18 cellular contexts compared by ENCODE assay signal in the genomic region with DNA sequence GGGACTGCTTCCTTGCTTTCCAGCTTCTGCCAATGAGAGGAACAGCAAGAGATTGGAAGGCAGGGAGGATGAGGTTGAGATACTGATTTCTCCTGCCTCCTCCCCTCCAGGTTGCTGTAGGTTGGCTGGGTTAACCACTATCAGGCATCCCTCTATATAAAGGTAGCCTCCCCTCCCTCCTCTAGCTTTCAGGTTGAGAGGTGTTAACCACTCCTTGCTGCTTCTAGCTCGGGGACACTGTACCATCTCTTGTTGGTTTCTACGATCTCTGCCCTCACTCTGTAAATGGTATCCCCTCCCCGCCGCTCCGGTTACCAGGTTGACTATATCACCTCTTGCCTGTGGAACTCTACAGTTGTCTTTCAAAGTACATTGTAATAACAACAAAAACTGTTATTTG. TPM values are rescaled to one million over a fixed set of nuclear protein-coding genes. Genes with fewer than 3 reads are reported as not detected.
DNase-seq lines count a peak whose midpoint lies in the region; ATAC-seq and TF ChIP-seq lines count a peak whose summit lies in the region.
"Had no signal": no experiment of that assay in that cellular context is flagged by ENCODE, and none has a peak within 500 bp of the region (broad histone marks: within the 10 kb centered on the region; RNA-seq: fewer than 3 reads in every experiment).

No MANE protein-coding gene starts in this region.

- no peaks in the 10 kb centered on the region for H3K36me3 Mint-ChIP-seq in activated naive CD4-positive, alpha-beta T cell treated with anti-CD3 and anti-CD28 coated beads for 36 hours (ENCODE audit: low read depth)
- H3K36me3 Mint-ChIP-seq in T-helper 17 cell (ENCODE audit: low read depth) (peaks cover 6% of the 10 kb centered on the region), immature natural killer cell (no peaks in the 10 kb centered on the region)

- TF ChIP-seq POLR2A in erythroblast (IDR thresholded peaks at IDR 0.05; ENCODE audit: low read length) = no peak

- H3K9me3 ChIP-seq in T-helper 17 cell (ENCODE audit: control insufficient read depth, low read length, poor library complexity, severe bottlenecking) = no peaks in the 10 kb centered on the region
- H3K9me3 ChIP-seq: SJCRH30 had no signal

- ATAC-seq in T-helper 17 cell (peak; percentile 63), GM18868 (IDR thresholded peaks at IDR 0.05; ENCODE audit: unreplicated experiment) (no peak)
- peak; percentile 98 for ATAC-seq in stimulated activated naive CD8-positive, alpha-beta T cell treated with anti-CD3 and anti-CD28 coated beads, Interleukin-15, amount 100 ng/mL, for 72 hours
- ATAC-seq: HepG2 had no signal

- DNase-seq in activated naive CD4-positive, alpha-beta T cell treated with Interleukin-2 at 50 U/mL for 16 hours = peak; percentile 5
- DNase-seq in activated naive CD4-positive, alpha-beta T cell treated with anti-CD3 and anti-CD28 coated beads for 36 hours = no peak
- DNase-seq in T-helper 17 cell = no peak
- peak; percentile 32 to 36 (median 33) for DNase-seq in immature natural killer cell
- DNase-seq in stimulated activated naive CD8-positive, alpha-beta T cell treated with anti-CD3 and anti-CD28 coated beads, Interleukin-15, amount 100 ng/mL, for 72 hours = peak in 1 of 2 donors; percentile 26
- no peak for DNase-seq in activated effector memory CD4-positive, alpha-beta T cell treated with anti-CD3 and anti-CD28 coated beads, Interleukin-2, amount 50 U/mL, for 16 hours
- no peak for DNase-seq in erythroblast (lab: John Stamatoyannopoulos, UW)
- DNase-seq: GF-D8, HFFc6, Karpas-422, MM.1S, NCI-H1105, NCI-H187 treated with DMSO at 0.1 percent for 48 hours, NCI-H774, RPMI8226, SJCRH30 had no signal

- H3K27ac Mint-ChIP-seq in activated naive CD4-positive, alpha-beta T cell treated with anti-CD3 and anti-CD28 coated beads for 36 hours = no peak overlapping the region
- H3K27ac Mint-ChIP-seq in T-helper 17 cell (no peak overlapping the region), immature natural killer cell (peak overlapping the region in 1 of 6 donors; percentile 44)
- peak overlapping the region in 1 of 2 donors; percentile 83 for H3K27ac Mint-ChIP-seq in stimulated activated naive CD8-positive, alpha-beta T cell treated with anti-CD3 and anti-CD28 coated beads, Interleukin-15, amount 100 ng/mL, for 72 hours
- H3K27ac Mint-ChIP-seq: HFFc6 had no signal

- CTCF ChIA-PET in activated naive CD4-positive, alpha-beta T cell treated with anti-CD3 and anti-CD28 coated beads for 36 hours (lab: Charles Lee) = no interaction called here

- H3K9me3 Mint-ChIP-seq in activated naive CD4-positive, alpha-beta T cell treated with anti-CD3 and anti-CD28 coated beads for 36 hours = peaks cover under 1% of the 10 kb centered on the region
- H3K9me3 Mint-ChIP-seq in immature natural killer cell = no peaks in the 10 kb centered on the region
- peaks cover 0 to 5% of the 10 kb centered on the region in 2 donors for H3K9me3 Mint-ChIP-seq in stimulated activated naive CD8-positive, alpha-beta T cell treated with anti-CD3 and anti-CD28 coated beads, Interleukin-15, amount 100 ng/mL, for 72 hours
- H3K9me3 Mint-ChIP-seq: HFFc6 had no signal

- H3K27me3 Mint-ChIP-seq in activated naive CD4-positive, alpha-beta T cell treated with anti-CD3 and anti-CD28 coated beads for 36 hours (ENCODE audit: low read depth) = peaks cover 4% of the 10 kb centered on the region
- H3K27me3 Mint-ChIP-seq in T-helper 17 cell = peaks cover 46% of the 10 kb centered on the region
- H3K27me3 Mint-ChIP-seq in immature natural killer cell (ENCODE audit: low read depth in 3 of 3) = peaks cover 6 to 10% (median 10%) of the 10 kb centered on the region in 3 donors
- H3K27me3 Mint-ChIP-seq in stimulated activated naive CD8-positive, alpha-beta T cell treated with anti-CD3 and anti-CD28 coated beads, Interleukin-15, amount 100 ng/mL, for 72 hours = peaks cover 21% of the 10 kb centered on the region

- H3K4me3 Mint-ChIP-seq in activated naive CD4-positive, alpha-beta T cell treated with anti-CD3 and anti-CD28 coated beads for 36 hours = no peak overlapping the region
- H3K4me3 Mint-ChIP-seq in T-helper 17 cell (no peak overlapping the region), immature natural killer cell (peak overlapping the region in 2 of 5 donors; percentile 1 to 3)
- no peak overlapping the region for H3K4me3 Mint-ChIP-seq in stimulated activated naive CD8-positive, alpha-beta T cell treated with anti-CD3 and anti-CD28 coated beads, Interleukin-15, amount 100 ng/mL, for 72 hours
- H3K4me3 Mint-ChIP-seq: HFFc6 had no signal

- intact Hi-C loops in activated naive CD4-positive, alpha-beta T cell treated with anti-CD3 and anti-CD28 coated beads for 36 hours (cut with micrococcal nuclease) = no loop called here

- peaks cover 2% of the 10 kb centered on the region for H3K4me1 Mint-ChIP-seq in activated naive CD4-positive, alpha-beta T cell treated with anti-CD3 and anti-CD28 coated beads for 36 hours (ENCODE audit: low read depth)
- H3K4me1 Mint-ChIP-seq in T-helper 17 cell = no peaks in the 10 kb centered on the region
- peaks cover 8 to 19% of the 10 kb centered on the region in 2 donors for H3K4me1 Mint-ChIP-seq in immature natural killer cell
- H3K4me1 Mint-ChIP-seq in stimulated activated naive CD8-positive, alpha-beta T cell treated with anti-CD3 and anti-CD28 coated beads, Interleukin-15, amount 100 ng/mL, for 72 hours = peaks cover 14% of the 10 kb centered on the region

RNA-seq across cellular contexts. Expression of gene LPAR3, which starts 16.7 kb away (rescaled TPM):
- total RNA-seq in activated naive CD4-positive, alpha-beta T cell treated with anti-CD3 and anti-CD28 coated beads for 36 hours = 1 to 10 TPM in 1 of 2 experiments, under 1 TPM in 1; 0.74 to 1.1 TPM
- total RNA-seq in T-helper 17 cell = 1 to 10 TPM; 1.9 to 2.1 TPM
- under 1 TPM in 1 of 3 donors, not detected in 2; 0.30 TPM for polyA plus RNA-seq in immature natural killer cell
- total RNA-seq: HepG2 had no signal
- polyA plus RNA-seq: HepG2 had no signal

Comparison
In these comparisons a context has a peak if more than half of its experiments do, and no peak if none do; other contexts are left out.
1. DNase-seq: peak in activated naive CD4-positive, alpha-beta T cell treated with Interleukin-2 at 50 U/mL for 16 hours (single experiment) and immature natural killer cell (3 of 3); none in activated naive CD4-positive, alpha-beta T cell treated with anti-CD3 and anti-CD28 coated beads for 36 hours (single experiment), T-helper 17 cell (0 of 3), activated effector memory CD4-positive, alpha-beta T cell treated with anti-CD3 and anti-CD28 coated beads, Interleukin-2, amount 50 U/mL, for 16 hours (single experiment) and erythroblast (0 of 2).